In the genomic region with DNA sequence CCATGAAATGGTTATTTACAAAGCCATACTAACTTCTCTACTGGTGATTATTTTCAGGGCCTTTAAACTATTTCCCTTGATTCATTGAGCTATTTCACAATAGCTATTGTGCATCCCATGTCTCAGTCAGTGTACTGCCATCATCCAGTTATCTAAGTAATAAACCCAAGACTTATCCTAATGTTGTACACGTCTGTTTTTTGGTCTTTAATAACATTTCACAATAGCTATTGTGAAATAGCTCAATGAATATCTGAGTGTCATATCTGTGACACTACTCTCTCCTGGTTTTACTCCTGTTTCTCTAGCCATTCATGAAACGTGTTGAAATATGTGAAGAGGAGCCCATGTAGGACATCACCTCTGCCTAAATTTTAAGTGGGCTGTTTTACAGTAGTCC, we compare ENCODE assay signal across 21 cellular contexts. TPM values are rescaled to one million over a fixed set of nuclear protein-coding genes. Genes with fewer than 3 reads are reported as not detected.
A peak's percentile ranks its signal among the peaks of the same experiment; 100 is the strongest.
DNase-seq lines count a peak whose midpoint lies in the region; FAIRE-seq and TF ChIP-seq lines count a peak whose summit lies in the region.
"Had no signal": no experiment of that assay in that cellular context is flagged by ENCODE, and none has a peak within 500 bp of the region (broad histone marks: within the 10 kb centered on the region; RNA-seq: fewer than 3 reads in every experiment).

No MANE protein-coding gene starts in this region.

- H3K36me3 Mint-ChIP-seq in MCF 10A (ENCODE audit: insufficient read depth, unreplicated experiment): no peaks in the 10 kb centered on the region

- no peak for TF ChIP-seq CTCF in MCF 10A (IDR thresholded peaks at IDR 0.05; ENCODE audit: unreplicated experiment)
- TF ChIP-seq CTCF in breast epithelium (IDR thresholded peaks at IDR 0.05): no peak
- TF ChIP-seq CTCF in bronchial epithelial cell (IDR thresholded peaks at IDR 0.05; ENCODE audit: insufficient read depth, low read length, severe bottlenecking): no peak
- TF ChIP-seq CTCF in foreskin fibroblast (IDR thresholded peaks at IDR 0.05; ENCODE audit: low read depth, low read length): no peak
- TF ChIP-seq CTCF in Peyer's patch (IDR thresholded peaks at IDR 0.05): no peak

- H3K27ac Mint-ChIP-seq in MCF 10A (ENCODE audit: low read depth, unreplicated experiment): no peak overlapping the region
- H3K27ac Mint-ChIP-seq: CD8-positive, alpha-beta memory T cell; GM23338 had no signal

- CTCF ChIA-PET in MCF 10A (lab: Yijun Ruan, JAX): no interaction called here

- no TSS peak for BruUV-seq in MCF 10A (replicated peaks; lab: Mats Ljungman, UMichigan)

- intact Hi-C loops in MCF 10A (cut with micrococcal nuclease): no loop called here
- intact Hi-C loops in breast epithelium (cut with DNase I; ENCODE audit: low total_unique reads): no loop called here

- no peak overlapping the region for H3K4me3 Mint-ChIP-seq in MCF 10A (ENCODE audit: unreplicated experiment)
- H3K4me3 Mint-ChIP-seq: CD8-positive, alpha-beta memory T cell; GM23338 had no signal

- H3K36me3 ChIP-seq in breast epithelium (no peaks in the 10 kb centered on the region), bronchial epithelial cell (ENCODE audit: control insufficient read depth, insufficient read depth, low read length) (no peaks in the 10 kb centered on the region), Peyer's patch (no peaks in the 10 kb centered on the region), SJCRH30 (no peaks in the 10 kb centered on the region)
- H3K36me3 ChIP-seq: BLaER1 had no signal

- H3K9me3 ChIP-seq in breast epithelium (no peaks in the 10 kb centered on the region), Peyer's patch (no peaks in the 10 kb centered on the region), SJCRH30 (replicated peaks) (no peaks in the 10 kb centered on the region)
- H3K9me3 ChIP-seq: BLaER1 had no signal

- H3K27me3 ChIP-seq in breast epithelium (no peaks in the 10 kb centered on the region), bronchial epithelial cell (ENCODE audit: control insufficient read depth, insufficient read depth, low read length) (no peaks in the 10 kb centered on the region), Peyer's patch (no peaks in the 10 kb centered on the region), SJCRH30 (no peaks in the 10 kb centered on the region)
- H3K27me3 ChIP-seq: BLaER1 had no signal

- H3K4me1 Mint-ChIP-seq in MCF 10A (ENCODE audit: insufficient read depth, unreplicated experiment): no peaks in the 10 kb centered on the region
- H3K4me1 Mint-ChIP-seq: CD8-positive, alpha-beta memory T cell; GM23338 had no signal

- no peak overlapping the region for H3K27ac ChIP-seq in breast epithelium
- no peak overlapping the region for H3K27ac ChIP-seq in Peyer's patch
- H3K27ac ChIP-seq in SJCRH30: no peak overlapping the region
- H3K27ac ChIP-seq: BLaER1, HL-60 had no signal

- peak; percentile 15 for DNase-seq in MCF 10A (ENCODE audit: unreplicated experiment)
- DNase-seq in breast epithelium (ENCODE audit: low spot score in 2 of 2): no peak
- peak; percentile 3 for DNase-seq in bronchial epithelial cell (ENCODE audit: low read depth)
- peak; percentile 13 to 24 for DNase-seq in foreskin fibroblast
- DNase-seq in Peyer's patch: no peak
- DNase-seq in activated naive CD4-positive, alpha-beta T cell treated with Interleukin-2 at 50 U/mL for 16 hours: no peak
- no peak for DNase-seq in central memory CD4-positive, alpha-beta T cell
- no peak for DNase-seq in SJCRH30
- DNase-seq: 8988T; CD8-positive, alpha-beta memory T cell; DMS79 treated with DMSO at 0.1 percent for 48 hours; NCI-H1105; NCI-H1694 treated with DMSO at 0.1 percent for 48 hours; NCI-H226; NCI-H526 treated with DMSO at 0.1 percent for 48 hours; RPMI8226 had no signal

- POLR2A ChIA-PET in MCF 10A (lab: Yijun Ruan, JAX): no interaction called here

- H3K4me1 ChIP-seq in breast epithelium: no peaks in the 10 kb centered on the region
- H3K4me1 ChIP-seq in Peyer's patch: no peaks in the 10 kb centered on the region
- H3K4me1 ChIP-seq in SJCRH30: no peaks in the 10 kb centered on the region
- H3K4me1 ChIP-seq: BLaER1 had no signal

- H3K27me3 Mint-ChIP-seq in MCF 10A (ENCODE audit: insufficient read depth, unreplicated experiment): no peaks in the 10 kb centered on the region
- H3K27me3 Mint-ChIP-seq: CD8-positive, alpha-beta memory T cell had no signal

- no peak for TF ChIP-seq POLR2A in breast epithelium (IDR thresholded peaks at IDR 0.05)
- no peak for TF ChIP-seq POLR2A in Peyer's patch (IDR thresholded peaks at IDR 0.05)

- H3K4me3 ChIP-seq in breast epithelium: no peak overlapping the region
- H3K4me3 ChIP-seq in bronchial epithelial cell (ENCODE audit: low read depth, low read length): no peak overlapping the region
- H3K4me3 ChIP-seq in foreskin fibroblast (ENCODE audit: low read depth in 1 of 2, low read length in 2 of 2): no peak overlapping the region
- H3K4me3 ChIP-seq in Peyer's patch: no peak overlapping the region
- no peak overlapping the region for H3K4me3 ChIP-seq in SJCRH30
- H3K4me3 ChIP-seq: BLaER1, GM23338 had no signal

- FAIRE-seq in bronchial epithelial cell (lab: Jason Lieb, UNC): no peak
- FAIRE-seq: HTR-8/SVneo had no signal

- no peaks in the 10 kb centered on the region for H3K9me3 Mint-ChIP-seq in MCF 10A (ENCODE audit: unreplicated experiment)
- H3K9me3 Mint-ChIP-seq: GM23338 had no signal

RNA-seq across cellular contexts. Expression of a gene that starts 36.5 kb away (rescaled TPM):
- total RNA-seq in MCF 10A (2022) (not detected in 2 replicates), breast epithelium (10 to 100 TPM; 23.1 to 55.7 (median 52.8) TPM), bronchial epithelial cell (0.51 and 0.53 TPM in 2 replicates), Peyer's patch (10 to 100 TPM; 33.4 to 39.6 (median 36.5) TPM)
- 0.12 TPM in 1 of 2 replicates, not detected in the other for total RNA-seq in SJCRH30 (2014; rRNA removed; shearing (Covaris generic))
- total RNA-seq: G401, GM23338 had no signal

RNA-seq across cellular contexts. Expression of a gene that starts 59.1 kb away (rescaled TPM):
- total RNA-seq in MCF 10A (2022) (66.0 and 71.0 TPM in 2 replicates), breast epithelium (10 to 100 TPM; 36.8 to 41.6 (median 41.6) TPM), bronchial epithelial cell (51.9 and 68.0 TPM in 2 replicates), Peyer's patch (10 to 100 TPM; 32.4 to 66.8 (median 42.5) TPM)
- total RNA-seq in SJCRH30 (2014; rRNA removed; shearing (Covaris generic)): 57.5 and 61.7 TPM in 2 replicates

Comparison
In these comparisons a context has a peak if more than half of its experiments do, and no peak if none do; other contexts are left out.
1. DNase-seq: peak in MCF 10A (single experiment), bronchial epithelial cell (single experiment) and foreskin fibroblast (2 of 2); none in breast epithelium (0 of 2), Peyer's patch (0 of 3), activated naive CD4-positive, alpha-beta T cell treated with Interleukin-2 at 50 U/mL for 16 hours (single experiment), central memory CD4-positive, alpha-beta T cell (single experiment) and SJCRH30 (0 of 2).
2. RNA of a gene that starts 36.5 kb away (total RNA-seq): 23.1 to 55.7 TPM in breast epithelium and 33.4 to 39.6 TPM in Peyer's patch; 0.51 to 0.53 TPM in bronchial epithelial cell, 0.12 TPM in SJCRH30 and not detected in MCF 10A; every median in the first group is over 10 times any median in the second.